Comparison of ENCODE assay signal across 19 cellular contexts in the genomic region with DNA sequence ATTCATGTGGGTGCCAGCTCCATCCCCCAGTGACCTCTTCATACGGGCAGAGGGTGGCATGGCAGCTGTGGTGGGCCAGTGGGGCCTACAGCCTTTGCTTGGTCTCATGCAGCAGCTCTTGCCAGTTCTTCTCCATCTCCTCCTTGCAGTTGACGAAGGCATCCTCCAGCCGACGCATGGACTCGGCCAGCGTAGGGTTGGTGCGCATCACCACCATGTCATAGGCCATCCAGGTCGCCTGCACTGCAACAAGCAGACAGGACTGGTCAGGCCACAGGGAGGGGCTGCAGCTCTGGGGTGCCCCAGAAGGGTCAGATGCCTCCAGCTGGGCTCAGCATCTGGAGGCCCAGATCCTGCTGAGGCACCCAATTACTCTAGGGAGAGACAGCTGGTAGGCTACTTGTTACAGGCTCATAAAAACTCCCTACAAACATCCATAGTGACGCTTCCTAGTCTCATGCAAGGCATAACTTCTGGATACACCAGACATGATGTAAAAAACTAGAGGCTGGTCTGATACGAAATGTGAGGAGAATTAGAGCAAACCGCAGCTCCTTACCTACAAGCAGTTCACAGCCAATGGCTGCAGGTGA. TPM values are rescaled to one million over a fixed set of nuclear protein-coding genes. Genes with fewer than 3 reads are reported as not detected.
"Had no signal": no experiment of that assay in that cellular context is flagged by ENCODE, and none has a peak within 500 bp of the region (broad histone marks: within the 10 kb centered on the region; RNA-seq: fewer than 3 reads in every experiment).

No MANE protein-coding gene starts in this region.

- H3K36me3 ChIP-seq: esophagus squamous epithelium, neural progenitor cell, pancreas, thyroid gland, uterus had no signal

- H3K4me1 ChIP-seq: neural progenitor cell had no signal

- H3K4me1 Mint-ChIP-seq: brain, neural progenitor cell had no signal

- H3K27ac ChIP-seq: esophagus squamous epithelium, neural progenitor cell, pancreas, thyroid gland, uterus had no signal

- H3K4me3 ChIP-seq: esophagus squamous epithelium, neural progenitor cell, pancreas, thyroid gland, uterus had no signal

- H3K4me3 Mint-ChIP-seq: brain, neural progenitor cell had no signal

- H3K27me3 Mint-ChIP-seq: activated naive CD4-positive, alpha-beta T cell treated with anti-CD3 and anti-CD28 coated beads, Interleukin-2, amount 50 U/mL, for 24 hours had no signal

- H3K36me3 Mint-ChIP-seq: activated naive CD4-positive, alpha-beta T cell treated with anti-CD3 and anti-CD28 coated beads, Interleukin-2, amount 50 U/mL, for 24 hours; brain; neural progenitor cell had no signal

- DNase-seq: activated CD4-positive, alpha-beta T cell treated with anti-CD3 and anti-CD28 coated beads, Interleukin-2, amount 50 U/mL, for 1 hour; activated CD4-positive, CD25-positive, alpha-beta regulatory T cell; central memory CD4-positive, alpha-beta T cell; cortex of kidney; effector CD4-positive, alpha-beta T cell; esophagus squamous epithelium; foreskin fibroblast; hippocampal formation; mesendoderm; pancreas; stimulated activated CD4-positive, alpha-beta T cell treated with anti-CD3 and anti-CD28 coated beads, Interleukin-1b, Interleukin-23, amount 100 ng/mL, for 48 hours; thyroid gland; uterus had no signal

- ATAC-seq: pancreas, sciatic nerve had no signal

- H3K9me3 Mint-ChIP-seq: activated naive CD4-positive, alpha-beta T cell treated with anti-CD3 and anti-CD28 coated beads, Interleukin-2, amount 50 U/mL, for 24 hours; brain; neural progenitor cell; T-helper 2 cell treated with Interferon-gamma antibody and Interleukin-4, amounts not matched to agents 5 μg/mL and 100 μg/mL, for 36 hours had no signal

- H3K27ac Mint-ChIP-seq: brain had no signal

- H3K9me3 ChIP-seq: esophagus squamous epithelium, pancreas, thyroid gland, uterus had no signal

RNA-seq across cellular contexts. Expression of gene KLHDC7B, which starts 5.6 kb away (rescaled TPM):
- total RNA-seq: uterus had no signal

RNA-seq across cellular contexts. Expression of gene SYCE3, which starts 11.5 kb away (rescaled TPM):
- total RNA-seq: activated CD8-positive, alpha-beta memory T cell treated with anti-CD3 and anti-CD28 coated beads for 36 hours; sciatic nerve; uterus had no signal
